In genomic region chr22:24592144-24592845, GRCh38 we compare ENCODE assay signal across 8 cellular contexts. TPM values are rescaled to one million over a fixed set of nuclear protein-coding genes. Genes with fewer than 3 reads are reported as not detected.
DNase-seq lines count a peak whose midpoint lies in the region; ATAC-seq, FAIRE-seq and TF ChIP-seq lines count a peak whose summit lies in the region.

No MANE protein-coding gene starts in this region.

- peak overlapping the region; percentile 53 to 86 (median 63) for H3K4me3 ChIP-seq in liver (ENCODE audit: low read depth in 1 of 3, low read length in 3 of 3)
- H3K4me3 ChIP-seq in thoracic aorta: peak overlapping the region; percentile 75

- H3K27me3 ChIP-seq in liver (ENCODE audit: control insufficient read depth in 4 of 4, insufficient read depth in 4 of 4, low read length in 3 of 4) (no peaks in the 10 kb centered on the region), thoracic aorta (replicated peaks; ENCODE audit: insufficient read depth) (no peaks in the 10 kb centered on the region)

- 7% methylated on average over 31 of the region's 31 CpGs for WGBS in liver

- H3K4me1 ChIP-seq in liver (ENCODE audit: control insufficient read depth in 4 of 4, insufficient read depth in 4 of 4, low read length in 3 of 4) (peaks cover 20 to 38% (median 30%) of the 10 kb centered on the region in 4 donors), thoracic aorta (ENCODE audit: control insufficient read depth in 1 of 2, low read depth in 2 of 2) (peaks cover 0 to 22% of the 10 kb centered on the region in 2 donors)

- no peak for ATAC-seq in thoracic aorta (ENCODE audit: insufficient number of reproducible peaks, low FRiP score, low read depth)
- ATAC-seq in GM21619 (IDR thresholded peaks at IDR 0.05; ENCODE audit: unreplicated experiment): no peak

- H3K27ac ChIP-seq in liver (ENCODE audit: low read depth in 1 of 2, low read length in 2 of 2) (peak overlapping the region; percentile 18 to 78), thoracic aorta (peak overlapping the region; percentile 73 to 82)

- H3K36me3 ChIP-seq in liver (ENCODE audit: control insufficient read depth in 4 of 4, insufficient read depth in 3 of 4, low read depth in 1 of 4, low read length in 3 of 4): peaks cover 0 to 17% (median 4%) of the 10 kb centered on the region in 4 donors
- peaks cover 10% of the 10 kb centered on the region for H3K36me3 ChIP-seq in thoracic aorta

- H3K9me3 ChIP-seq in liver (ENCODE audit: control insufficient read depth in 4 of 4, low read length in 3 of 4) (no peaks in the 10 kb centered on the region), thoracic aorta (no peaks in the 10 kb centered on the region)

- TF ChIP-seq CTCF in liver (IDR thresholded peaks at IDR 0.05; ENCODE audit: low read depth, low read length, missing input control): no peak
- TF ChIP-seq CTCF in thoracic aorta (IDR thresholded peaks at IDR 0.05): no peak

- DNase-seq in GM12892 (ENCODE audit: insufficient read length) (peak; percentile 40), cerebellar cortex (ENCODE audit: low spot score) (peak; percentile 55), thoracic aorta (ENCODE audit: low spot score) (no peak), GM12891 (ENCODE audit: insufficient read length, low spot score) (no peak)
- no peak for DNase-seq in activated effector memory CD4-positive, alpha-beta T cell treated with Interleukin-2 at 50 U/mL for 16 hours

- H3K9ac ChIP-seq in liver (ENCODE audit: low read depth in 1 of 2, low read length in 2 of 2): peak overlapping the region in 1 of 2 donors; percentile 44

- TF ChIP-seq RAD21 in Ishikawa (IDR thresholded peaks at IDR 0.05; ENCODE audit: low read depth): no peak
- TF ChIP-seq RAD21 in liver (IDR thresholded peaks at IDR 0.05): no peak

- no peak for TF ChIP-seq POLR2A in GM12892 (IDR thresholded peaks at IDR 0.05; ENCODE audit: low read depth, low read length)
- no peak for TF ChIP-seq POLR2A in GM12891 (IDR thresholded peaks at IDR 0.05; ENCODE audit: low read depth, low read length)

- FAIRE-seq in GM12892 (lab: Jason Lieb, UNC) (no peak), GM12891 (lab: Jason Lieb, UNC) (no peak)

- TF ChIP-seq EP300 in Ishikawa (IDR thresholded peaks at IDR 0.05; ENCODE audit: borderline replicate concordance): no peak

TF ChIP-seq in Ishikawa, 13 proteins besides CTCF, POLR2A, EP300 and RAD21:
- TF ChIP-seq NFIC (IDR thresholded peaks at IDR 0.05) (no peak), YY1 (IDR thresholded peaks at IDR 0.05; ENCODE audit: low read depth) (no peak), MAX (IDR thresholded peaks at IDR 0.05) (peak; percentile 56; the same call in 1 of the 2 replicates), ZBTB7A (IDR thresholded peaks at IDR 0.05; ENCODE audit: low read depth) (peak; percentile 60; the same call in 1 of the 2 replicates), EGR1 (IDR thresholded peaks at IDR 0.05) (peak; percentile 89), CEBPB (IDR thresholded peaks at IDR 0.05) (no peak), TCF12 (IDR thresholded peaks at IDR 0.05; ENCODE audit: low read depth) (no peak), TEAD4 (IDR thresholded peaks at IDR 0.05) (no peak)

TF ChIP-seq in liver, 16 proteins besides CTCF, POLR2A, EP300 and RAD21 (continues in another document):
- TF ChIP-seq GABPA (IDR thresholded peaks at IDR 0.05 in 1 of 2, conservative IDR thresholded peaks at IDR 0.05 in 1 of 2) (no peak), MAX (IDR thresholded peaks at IDR 0.05) (no peak), REST (IDR thresholded peaks at IDR 0.05) (no peak), FOXA1 (IDR thresholded peaks at IDR 0.05) (no peak), RXRA (IDR thresholded peaks at IDR 0.05) (no peak), HNF4G (IDR thresholded peaks at IDR 0.05) (no peak), HNF4A (conservative IDR thresholded peaks at IDR 0.05) (no peak), YY1 (IDR thresholded peaks at IDR 0.05) (no peak), SP1 (IDR thresholded peaks at IDR 0.05) (no peak)

TF ChIP-seq in GM12891, 5 proteins besides CTCF, POLR2A, EP300 and RAD21:
- TF ChIP-seq SPI1 (IDR thresholded peaks at IDR 0.05; ENCODE audit: low read depth, low read length) (no peak), PAX5 (IDR thresholded peaks at IDR 0.05; ENCODE audit: insufficient read depth, low read length, severe bottlenecking) (no peak), POU2F2 (IDR thresholded peaks at IDR 0.05; ENCODE audit: low read depth, low read length) (no peak), POLR2AphosphoS5 (IDR thresholded peaks at IDR 0.05; ENCODE audit: low read depth, low read length) (no peak), TAF1 (IDR thresholded peaks at IDR 0.05; ENCODE audit: low read depth, low read length) (no peak)

RNA-seq across cellular contexts. Expression of gene LRRC75B, which starts 0.6 kb away (rescaled TPM):
- polyA plus RNA-seq in GM12892 (2012; ENCODE audit: missing spikeins): 1.7 TPM
- total RNA-seq in liver: 1 to 10 TPM; 7.8 to 8.5 TPM
- 10 to 100 TPM; 10.2 to 14.3 TPM for polyA plus RNA-seq in liver
- 10 to 100 TPM; 13.7 to 18.7 TPM for total RNA-seq in thoracic aorta
- 1.5 TPM for polyA plus RNA-seq in GM12891 (2012; ENCODE audit: low read depth, missing spikeins)

RNA-seq across cellular contexts. Expression of gene GGT1, which starts 10.7 kb away (rescaled TPM):
- 19.1 TPM for polyA plus RNA-seq in GM12892 (2012; ENCODE audit: missing spikeins)
- total RNA-seq in liver (100 to 1,000 TPM in 1 of 2 donors, 10 to 100 TPM in 1; 90.5 to 107 TPM), thoracic aorta (1 to 10 TPM; 3.4 to 3.7 TPM)
- polyA plus RNA-seq in liver: 100 to 1,000 TPM; 117 to 147 TPM
- 36.6 TPM for polyA plus RNA-seq in GM12891 (2012; ENCODE audit: low read depth, missing spikeins)

RNA-seq across cellular contexts. Expression of gene SNRPD3, which starts 36.5 kb away (rescaled TPM):
- 133 TPM for polyA plus RNA-seq in GM12892 (2012; ENCODE audit: missing spikeins)
- total RNA-seq in liver (100 to 1,000 TPM in 1 of 2 donors, 10 to 100 TPM in 1; 91.3 to 128 TPM), thoracic aorta (100 to 1,000 TPM in 1 of 2 donors, 10 to 100 TPM in 1; 98.0 to 153 TPM)
- 10 to 100 TPM; 57.2 to 80.6 TPM for polyA plus RNA-seq in liver
- 167 TPM for polyA plus RNA-seq in GM12891 (2012; ENCODE audit: low read depth, missing spikeins)

RNA-seq across cellular contexts. Expression of gene GUCD1, which starts 37.4 kb away (rescaled TPM):
- 57.9 TPM for polyA plus RNA-seq in GM12892 (2012; ENCODE audit: missing spikeins)
- total RNA-seq in liver (100 to 1,000 TPM; 176 to 202 TPM), thoracic aorta (10 to 100 TPM; 81.9 to 83.4 TPM)
- 100 to 1,000 TPM; 118 to 182 TPM for polyA plus RNA-seq in liver
- polyA plus RNA-seq in GM12891 (2012; ENCODE audit: low read depth, missing spikeins): 60.7 TPM

Comparison
In these comparisons a context has a peak if more than half of its experiments do, and no peak if none do; other contexts are left out.
1. DNase-seq: peak in GM12892 (single experiment) and cerebellar cortex (single experiment); none in thoracic aorta (single experiment), activated effector memory CD4-positive, alpha-beta T cell treated with Interleukin-2 at 50 U/mL for 16 hours (single experiment) and GM12891 (single experiment).
2. RNA of gene GGT1, which starts 10.7 kb away (total RNA-seq): 90.5 to 107 TPM in liver; 3.4 to 3.7 TPM in thoracic aorta; every median in the first group is over 10 times any median in the second.